Comparison of ENCODE assay signal across 8 cellular contexts in the genomic region with DNA sequence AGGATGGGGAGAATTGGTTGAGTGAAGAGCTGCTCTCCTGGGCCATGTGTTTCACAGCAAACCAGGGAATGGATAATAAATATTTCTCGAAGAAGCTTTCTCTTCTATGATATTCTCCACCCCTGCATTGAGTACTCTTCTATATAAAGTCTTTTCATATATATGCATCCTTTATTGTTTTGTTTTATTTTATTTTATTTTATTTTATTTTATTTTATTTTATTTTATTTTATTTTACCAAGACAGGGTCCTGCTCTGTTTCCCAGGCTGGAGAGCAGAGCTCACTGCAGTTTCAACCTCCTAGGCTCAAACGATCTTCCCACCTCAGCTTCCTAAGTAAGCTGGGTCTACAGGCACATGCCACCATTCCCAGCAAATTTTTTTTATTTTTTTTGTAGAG.
"Had no signal": no experiment of that assay in that cellular context is flagged by ENCODE, and none has a peak within 500 bp of the region (broad histone marks: within the 10 kb centered on the region; RNA-seq: fewer than 3 reads in every experiment).

No MANE protein-coding gene starts in this region.

- H3K9me3 ChIP-seq: HAP-1 had no signal

- ATAC-seq: HCT116, K562 had no signal

- H3K4me3 ChIP-seq: HAP-1, K562 had no signal

- H3K9me3 Mint-ChIP-seq: HFFc6 had no signal

- DNase-seq: GOT3, H7, HFFc6, IMR-90, KG1 had no signal

- H3K36me3 ChIP-seq: HAP-1 had no signal
